18 cellular contexts compared by ENCODE assay signal in genomic region chr7:134512271-134512670, GRCh38. TPM values are rescaled to one million over a fixed set of nuclear protein-coding genes. Genes with fewer than 3 reads are reported as not detected.
DNase-seq lines count a peak whose midpoint lies in the region; TF ChIP-seq lines count a peak whose summit lies in the region.
"Had no signal": no experiment of that assay in that cellular context is flagged by ENCODE, and none has a peak within 500 bp of the region (broad histone marks: within the 10 kb centered on the region; RNA-seq: fewer than 3 reads in every experiment).

No MANE protein-coding gene starts in this region.

- H4K8ac ChIP-seq in neuronal stem cell (ENCODE audit: low read depth, low read length) = no peak overlapping the region

- peaks cover 0 to 25% (median 0%) of the 10 kb centered on the region in 3 experiments for H3K27me3 ChIP-seq in neuronal stem cell (ENCODE audit: control insufficient read depth in 3 of 3, insufficient read depth in 3 of 3, low read depth in 1 of 3, low read length in 3 of 3)

- no CpG with 5 or more reads among the region's 1 CpG for WGBS in neuronal stem cell (ENCODE audit: extremely low coverage in 2 of 2, insufficient read length in 2 of 2, insufficient replicate concordance in 1 of 2), 2 donors

- H2BK5ac ChIP-seq in neuronal stem cell (ENCODE audit: low read length) = no peak overlapping the region

- no peak overlapping the region for H3K23ac ChIP-seq in neuronal stem cell (ENCODE audit: low read depth, low read length, poor library complexity)

- H3K4me1 ChIP-seq in neuronal stem cell (ENCODE audit: control insufficient read depth in 2 of 2, insufficient read depth in 1 of 2, low read depth in 1 of 2, low read length in 2 of 2) = no peaks in the 10 kb centered on the region

- TF ChIP-seq CTCF in epithelial cell of esophagus (IDR thresholded peaks at IDR 0.05; ENCODE audit: insufficient read depth, low read depth, low read length, missing control alignments) = no peak

- H3K4me3 ChIP-seq in epithelial cell of esophagus (ENCODE audit: low read length) = no peak overlapping the region
- no peak overlapping the region for H3K4me3 ChIP-seq in neuronal stem cell (ENCODE audit: low read length in 2 of 2)

- H3K9ac ChIP-seq in neuronal stem cell (ENCODE audit: low read depth, low read length, poor library complexity) = no peak overlapping the region
- H3K9ac ChIP-seq: KMS-11, SK-N-SH had no signal

- no peaks in the 10 kb centered on the region for H3K36me3 ChIP-seq in neuronal stem cell (replicated peaks in 1 of 2; ENCODE audit: control insufficient read depth in 2 of 2, insufficient read depth in 2 of 2, low read length in 2 of 2)

- no peak overlapping the region for H2BK12ac ChIP-seq in neuronal stem cell (ENCODE audit: low read length)

- no peaks in the 10 kb centered on the region for H3K9me3 ChIP-seq in neuronal stem cell (replicated peaks in 1 of 2; ENCODE audit: control insufficient read depth in 2 of 2, insufficient read depth in 1 of 2, low read depth in 1 of 2, low read length in 2 of 2)
- H3K9me3 ChIP-seq: SK-N-SH had no signal

- no peak overlapping the region for H3K4ac ChIP-seq in neuronal stem cell (ENCODE audit: low read length)

- H3K14ac ChIP-seq in neuronal stem cell (ENCODE audit: low read length) = no peak overlapping the region

- H3K4me2 ChIP-seq in neuronal stem cell (ENCODE audit: insufficient read depth, low read length, poor library complexity, severe bottlenecking) = no peak overlapping the region
- H3K4me2 ChIP-seq: KMS-11, SK-N-SH had no signal

- no peak overlapping the region for H4K91ac ChIP-seq in neuronal stem cell (ENCODE audit: low read depth, low read length, poor library complexity)

- H3K27ac ChIP-seq in neuronal stem cell (replicated peaks; ENCODE audit: low read length) = no peak overlapping the region
- H3K27ac ChIP-seq: KMS-11 had no signal

- no peak overlapping the region for H3K18ac ChIP-seq in neuronal stem cell (ENCODE audit: low read length)

- no peak overlapping the region for H2AK5ac ChIP-seq in neuronal stem cell (ENCODE audit: low read depth, low read length)

- H3K79me1 ChIP-seq in neuronal stem cell (ENCODE audit: low read depth, low read length) = no peaks in the 10 kb centered on the region

- no peak overlapping the region for H2BK15ac ChIP-seq in neuronal stem cell (ENCODE audit: low read length)

- H2BK120ac ChIP-seq in neuronal stem cell (ENCODE audit: low read depth, low read length) = no peak overlapping the region

- no peak overlapping the region for H2AFZ ChIP-seq in neuronal stem cell (ENCODE audit: low read length)

- peak; percentile 21 for DNase-seq in Daoy (ENCODE audit: low read depth)
- DNase-seq in M059J (ENCODE audit: low read depth) = peak; percentile 29
- peak; percentile 78 for DNase-seq in epithelial cell of esophagus (ENCODE audit: low read depth)
- peak; percentile 37 for DNase-seq in putamen (ENCODE audit: low spot score)
- DNase-seq in Ammon's horn (ENCODE audit: low spot score) = no peak
- DNase-seq in COLO668 (lab: John Stamatoyannopoulos, UW; ENCODE audit: unreplicated experiment) = no peak
- DNase-seq in neuronal stem cell (ENCODE audit: low spot score) = no peak
- DNase-seq: CD4-positive, alpha-beta memory T cell; DMS79 treated with DMSO at 0.1 percent for 48 hours; HCEC 1CT; MM.1S; NCI-H1092 treated with DMSO at 0.1 percent for 48 hours; NCI-H2227 treated with DMSO at 0.1 percent for 48 hours; NCI-H524; Right ventricle myocardium superior; SK-N-SH had no signal

RNA-seq across cellular contexts. Expression of gene AKR1B10, which starts 15.1 kb away (rescaled TPM):
- 1.3 TPM in 1 of 2 replicates, not detected in the other for total RNA-seq in Daoy (2014; rRNA removed; shearing (Covaris generic))
- total RNA-seq in M059J (2014; rRNA removed; shearing (Covaris generic)) = 11.6 and 12.6 TPM in 2 replicates
- not detected for polyA plus RNA-seq in neuronal stem cell (2013, experiment 1 of 2)
- not detected for polyA plus RNA-seq in neuronal stem cell (2013, experiment 2 of 2)
- total RNA-seq: CD4-positive, alpha-beta memory T cell had no signal
- polyA plus RNA-seq: CD4-positive, alpha-beta memory T cell had no signal

RNA-seq across cellular contexts. Expression of gene AKR1B15, which starts 36.6 kb away (rescaled TPM):
- total RNA-seq in Daoy (2014; rRNA removed; shearing (Covaris generic)) = not detected in 2 replicates
- total RNA-seq in M059J (2014; rRNA removed; shearing (Covaris generic)) = 0.57 and 1.6 TPM in 2 replicates
- not detected for polyA plus RNA-seq in neuronal stem cell (2013, experiment 1 of 2)
- polyA plus RNA-seq in neuronal stem cell (2013, experiment 2 of 2) = not detected
- total RNA-seq: CD4-positive, alpha-beta memory T cell; Right ventricle myocardium superior had no signal
- polyA plus RNA-seq: BJ; CD4-positive, alpha-beta memory T cell; SK-N-SH had no signal

RNA-seq across cellular contexts. Expression of gene AKR1B1, which starts 53.4 kb away (rescaled TPM):
- total RNA-seq in Daoy (2014; rRNA removed; shearing (Covaris generic)) = 111 TPM in 2 replicates
- 376 and 388 TPM in 2 replicates for total RNA-seq in M059J (2014; rRNA removed; shearing (Covaris generic))
- polyA plus RNA-seq in neuronal stem cell (2013, experiment 1 of 2) = 127 TPM
- 127 TPM for polyA plus RNA-seq in neuronal stem cell (2013, experiment 2 of 2)

Comparison
In these comparisons a context has a peak if more than half of its experiments do, and no peak if none do; other contexts are left out.
1. DNase-seq: peak in Daoy (single experiment), M059J (single experiment), epithelial cell of esophagus (single experiment) and putamen (single experiment); none in Ammon's horn (single experiment), COLO668 (single experiment) and neuronal stem cell (single experiment).